2 cellular contexts compared by ENCODE assay signal in genomic region chr5:19531374-19531952, GRCh38.
TF ChIP-seq lines count a peak whose summit lies in the region.

No MANE protein-coding gene starts in this region.

TF ChIP-seq in SK-N-SH, 30 proteins besides CTCF, POLR2A, EP300 and RAD21 (continued from another document):
- TF ChIP-seq ZBTB33 (IDR thresholded peaks at IDR 0.05; ENCODE audit: borderline replicate concordance, low read depth) (no peak), JUND (IDR thresholded peaks at IDR 0.05) (peak; percentile 36; the same call in 1 of the 2 replicates), FOSL2 (IDR thresholded peaks at IDR 0.05; ENCODE audit: borderline replicate concordance, low read depth) (peak; percentile 54; the same call in 1 of the 2 replicates), TCF12 (IDR thresholded peaks at IDR 0.05) (no peak), MXI1 (IDR thresholded peaks at IDR 0.05; ENCODE audit: low read depth, low read length) (no peak), REST (IDR thresholded peaks at IDR 0.05; ENCODE audit: low read depth, low read length) (no peak)

TF ChIP-seq in SK-N-SH treated with all-trans-retinoic acid at 6 μM for 48 hours, 23 proteins besides CTCF, POLR2A, EP300 and RAD21 (continued from another document):
- TF ChIP-seq PATZ1 (CRISPR knock-in tag; IDR thresholded peaks at IDR 0.05; ENCODE audit: borderline replicate concordance) (no peak), SNAI2 (CRISPR knock-in tag; IDR thresholded peaks at IDR 0.05) (no peak), OSR1 (CRISPR knock-in tag; IDR thresholded peaks at IDR 0.05) (no peak), ZFP3 (CRISPR knock-in tag; IDR thresholded peaks at IDR 0.05) (no peak), CREB5 (CRISPR knock-in tag; IDR thresholded peaks at IDR 0.05; ENCODE audit: low read depth) (no peak)
